8 cellular contexts compared by ENCODE assay signal in the genomic region with DNA sequence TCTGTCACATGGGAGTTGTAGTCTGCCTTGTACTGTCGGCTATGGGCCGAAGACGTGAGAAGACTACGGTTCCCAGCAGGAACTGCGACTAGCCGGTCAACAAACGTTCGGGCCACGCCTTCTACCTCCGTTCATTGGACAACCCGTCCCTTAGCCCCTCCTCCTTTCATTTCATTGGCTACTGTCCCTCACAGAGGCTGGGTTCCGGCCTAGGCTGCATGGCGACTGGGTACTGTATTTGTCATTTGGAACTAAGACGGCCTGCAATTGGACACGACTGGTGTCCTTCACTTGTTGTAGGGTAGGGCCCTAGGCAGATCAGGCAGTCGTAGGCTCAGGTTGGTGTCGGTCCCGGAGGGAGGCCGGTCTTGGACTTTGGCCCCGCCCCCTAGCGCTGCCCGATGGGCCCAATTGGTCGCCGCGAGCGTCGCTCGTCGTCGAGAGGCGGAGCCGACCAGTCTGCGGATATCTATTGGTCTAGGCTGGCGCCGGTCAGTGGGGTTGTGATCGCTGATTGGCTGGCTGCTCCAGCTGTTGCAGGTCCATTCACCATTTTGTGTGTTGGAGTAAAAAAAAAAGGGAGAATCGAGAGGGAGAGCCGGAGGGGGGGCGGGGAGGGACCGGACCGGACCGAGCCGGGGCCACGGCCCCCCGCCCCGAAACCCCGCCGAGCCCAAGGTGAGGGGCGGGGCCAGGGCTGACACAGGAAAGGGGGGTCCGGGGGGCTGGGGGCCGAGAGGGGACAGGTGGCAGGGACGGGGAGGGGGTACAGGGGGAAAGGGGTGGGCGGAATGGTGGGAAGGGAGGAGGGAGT. TPM values are rescaled to one million over a fixed set of nuclear protein-coding genes. Genes with fewer than 3 reads are reported as not detected.
A peak's percentile ranks its signal among the peaks of the same experiment; 100 is the strongest.
DNase-seq lines count a peak whose midpoint lies in the region; ATAC-seq, FAIRE-seq and TF ChIP-seq lines count a peak whose summit lies in the region.

A gene (plus strand): TSS at position 549 of the 814 bp plus-strand sequence. CDS start 2,532 bp downstream, outside the sequence.

- TF ChIP-seq CTCF in AG10803 (conservative IDR thresholded peaks at IDR 0.05; ENCODE audit: low read length): no peak

- ATAC-seq in HG03442 (IDR thresholded peaks at IDR 0.05; ENCODE audit: unreplicated experiment): peak; percentile 72

- H3K4me3 ChIP-seq in AG10803 (ENCODE audit: low read length): peak within 1 kb of the TSS; percentile 93

- DNase-seq in AG10803 (ENCODE audit: low read depth) (peak; percentile 100), GM19239 (ENCODE audit: insufficient read length, low spot score) (peak; percentile 94), NCI-H510A treated with DMSO at 0.1 percent for 48 hours (lab: John Stamatoyannopoulos, UW) (peak; percentile 99), cerebellum (ENCODE audit: low spot score) (peak; percentile 99)
- DNase-seq in activated CD4-positive, alpha-beta T cell treated with anti-CD3 and anti-CD28 coated beads for 24 hours (ENCODE audit: low read depth in 2 of 2): peak; percentile 97 to 99
- DNase-seq in stimulated activated CD4-positive, alpha-beta T cell treated with anti-CD3 and anti-CD28 coated beads, Interleukin-12 subunit alpha, Interleukin-12 subunit beta, amount 100 ng/mL, for 4 hours: peak; percentile 99

- FAIRE-seq in GM19239 (lab: Jason Lieb, UNC): peak; percentile 99
- peak; percentile 99 for FAIRE-seq in islet of Langerhans (lab: Jason Lieb, UNC)

RNA-seq across cellular contexts. Expression of the gene that starts here (rescaled TPM):
- 24.0 TPM for total RNA-seq in cerebellum

Comparison
In these comparisons a context has a peak if more than half of its experiments do, and no peak if none do; other contexts are left out.
1. Peak in every context shown above with its lines: DNase-seq, ATAC-seq and H3K4me3 ChIP-seq.